8 cellular contexts compared by ENCODE assay signal in genomic region chr10:77637474-77637985, GRCh38. TPM values are rescaled to one million over a fixed set of nuclear protein-coding genes. Genes with fewer than 3 reads are reported as not detected.
DNase-seq lines count a peak whose midpoint lies in the region; ATAC-seq and TF ChIP-seq lines count a peak whose summit lies in the region.

Gene KCNMA1 (minus strand): TSS chr10:77637808.

- H3K36me3 ChIP-seq in thymus (ENCODE audit: control insufficient read depth, insufficient read depth) = no peaks in the 10 kb centered on the region

- no peaks in the 10 kb centered on the region for H3K9me3 ChIP-seq in thymus (ENCODE audit: control insufficient read depth)

- ATAC-seq in GM21447 (IDR thresholded peaks at IDR 0.05; ENCODE audit: unreplicated experiment) (no peak), HG03025 (IDR thresholded peaks at IDR 0.05; ENCODE audit: low FRiP score, unreplicated experiment) (no peak)

- no peak for TF ChIP-seq CTCF in coronary artery (IDR thresholded peaks at IDR 0.05)

- H3K27me3 ChIP-seq in thymus (ENCODE audit: control insufficient read depth, insufficient read depth) = peaks cover 58% of the 10 kb centered on the region

- no peaks in the 10 kb centered on the region for H3K4me1 ChIP-seq in thymus (ENCODE audit: control insufficient read depth, insufficient read depth, low read length)

- DNase-seq in NCI-H146 (lab: John Stamatoyannopoulos, UW) = peak; percentile 65
- DNase-seq in NCI-H146 treated with DMSO at 0.1 percent for 48 hours (lab: John Stamatoyannopoulos, UW; ENCODE audit: unreplicated experiment) = no peak
- peak; percentile 63 for DNase-seq in NCI-H226
- DNase-seq in coronary artery (ENCODE audit: low spot score) = no peak
- DNase-seq in medulla oblongata (ENCODE audit: extremely low spot score) = peak; percentile 29

- whole genome bisulfite sequencing in thymus = under 1% methylated on average over 65 of the region's 66 CpGs

- peak within 1 kb of the TSS; percentile 89 for H3K4me3 ChIP-seq in coronary artery
- H3K4me3 ChIP-seq in thymus (ENCODE audit: low read length) = peak within 1 kb of the TSS; percentile 35

- H3K27ac ChIP-seq in coronary artery (peak within 1 kb of the TSS; percentile 70 to 93), thymus (ENCODE audit: low read depth) (no peak within 1 kb of the TSS)

RNA-seq across cellular contexts. Expression of gene KCNMA1, which starts in this region (rescaled TPM):
- polyA plus RNA-seq in thymus = 12.9 TPM

Comparison
In these comparisons a context has a peak if more than half of its experiments do, and no peak if none do; other contexts are left out.
1. DNase-seq: peak in NCI-H146 (single experiment), NCI-H226 (single experiment) and medulla oblongata (single experiment); none in NCI-H146 treated with DMSO at 0.1 percent for 48 hours (single experiment) and coronary artery (single experiment).